Comparison of ENCODE assay signal across 8 cellular contexts in genomic region chr1:101238681-101239094, GRCh38. TPM values are rescaled to one million over a fixed set of nuclear protein-coding genes. Genes with fewer than 3 reads are reported as not detected.
DNase-seq lines count a peak whose midpoint lies in the region; ATAC-seq, FAIRE-seq and TF ChIP-seq lines count a peak whose summit lies in the region.

No MANE protein-coding gene starts in this region.

- H3K36me3 Mint-ChIP-seq in activated CD4-positive, alpha-beta T cell treated with anti-CD3 and anti-CD28 coated beads, Interleukin-2, amount 10 ng/mL, durations not matched to agents 7 days and 5 days (ENCODE audit: low read depth), result peaks cover 82% of the 10 kb centered on the region

- no peaks in the 10 kb centered on the region for H3K9me3 Mint-ChIP-seq in activated CD4-positive, alpha-beta T cell treated with anti-CD3 and anti-CD28 coated beads, Interleukin-2, amount 10 ng/mL, durations not matched to agents 7 days and 5 days

- CTCF ChIA-PET in activated CD4-positive, alpha-beta T cell treated with anti-CD3 and anti-CD28 coated beads, Interleukin-2, amount 10 ng/mL, durations not matched to agents 7 days and 5 days (lab: Charles Lee), result interaction anchor here (0.7 to 6.3 kb wide), 55 partner anchors 9 to 348 kb away, joined by 3 to 52 read pairs (median 4); partner anchors contain the start of gene DPH5
- CTCF ChIA-PET in HepG2 (lab: Yijun Ruan, JAX; ENCODE audit: low intra/inter-chr PET ratio, low total read pairs), result interaction anchor here (2.6 kb wide), 1 partner anchor 317 kb away, joined by 12 read pairs; no protein-coding TSS in a partner anchor

- peaks cover 54% of the 10 kb centered on the region for H3K4me1 Mint-ChIP-seq in activated CD4-positive, alpha-beta T cell treated with anti-CD3 and anti-CD28 coated beads, Interleukin-2, amount 10 ng/mL, durations not matched to agents 7 days and 5 days

- in situ Hi-C loops in HepG2 (cut with HindIII; ENCODE audit: extremely low pct_ligation_motif_present, low pct_unique_long_range_greater_than_20kb), result loop anchor here (5.0 kb wide), 1 partner anchor 311 kb away; no protein-coding TSS in a partner anchor

- H3K36me3 ChIP-seq in ES-I3 (ENCODE audit: insufficient read depth, low read length) (no peaks in the 10 kb centered on the region), colonic mucosa (no peaks in the 10 kb centered on the region), HepG2 (replicated peaks in 1 of 2; ENCODE audit: control insufficient read depth in 1 of 2, insufficient read depth in 2 of 2, low read length in 2 of 2) (no peaks in the 10 kb centered on the region)

- no peak for TF ChIP-seq POLR2A in HepG2 (IDR thresholded peaks at IDR 0.05; ENCODE audit: insufficient read depth in 1 of 2, low read depth in 2 of 2, low read length in 2 of 2)

- H3K27me3 Mint-ChIP-seq in activated CD4-positive, alpha-beta T cell treated with anti-CD3 and anti-CD28 coated beads, Interleukin-2, amount 10 ng/mL, durations not matched to agents 7 days and 5 days, result no peaks in the 10 kb centered on the region

- no TSS peak for BruUV-seq in HepG2 (replicated peaks; lab: Mats Ljungman, UMichigan)

- peak overlapping the region; percentile 46 for H3K4me3 ChIP-seq in colonic mucosa
- no peak overlapping the region for H3K4me3 ChIP-seq in HepG2 (replicated peaks in 1 of 3; ENCODE audit: insufficient read depth in 1 of 3, low read depth in 2 of 3, low read length in 3 of 3)

- ATAC-seq in HG02642 (IDR thresholded peaks at IDR 0.05; ENCODE audit: poor library complexity, unreplicated experiment), result peak; percentile 25
- peak; percentile 88 for ATAC-seq in HepG2
- no peak for ATAC-seq in GM19455 (IDR thresholded peaks at IDR 0.05; ENCODE audit: unreplicated experiment)

- no peaks in the 10 kb centered on the region for H3K79me2 ChIP-seq in HepG2 (ENCODE audit: insufficient read depth, low read length)

- H3K4me3 Mint-ChIP-seq in activated CD4-positive, alpha-beta T cell treated with anti-CD3 and anti-CD28 coated beads, Interleukin-2, amount 10 ng/mL, durations not matched to agents 7 days and 5 days, result peak overlapping the region; percentile 98

- H3K27me3 ChIP-seq in colonic mucosa, result peaks cover 23% of the 10 kb centered on the region
- H3K27me3 ChIP-seq in HepG2 (ENCODE audit: control insufficient read depth in 1 of 2, insufficient read depth in 2 of 2, low read length in 2 of 2), result peaks cover 9 to 38% of the 10 kb centered on the region in 2 experiments

- TF ChIP-seq EP300 in HepG2 (IDR thresholded peaks at IDR 0.05; ENCODE audit: low read depth in 2 of 2, low read length in 2 of 2) (no peak), HepG2 (CRISPR knock-in tag; IDR thresholded peaks at IDR 0.05; ENCODE audit: borderline replicate concordance) (no peak)

- H3K9me3 ChIP-seq in ES-I3 (ENCODE audit: control insufficient read depth, insufficient read depth, low read length) (no peaks in the 10 kb centered on the region; the same call in 1 of the 2 replicates), colonic mucosa (no peaks in the 10 kb centered on the region), HepG2 (ENCODE audit: low read length) (no peaks in the 10 kb centered on the region)

- no peak overlapping the region for H3K4me2 ChIP-seq in HepG2 (ENCODE audit: low read depth, low read length)

- H3K4me1 ChIP-seq in ES-I3 (ENCODE audit: insufficient read depth, low read length), result 0 out of 2 replicates have a peak, but pooled peaks cover 5% of the 10 kb centered on the region
- no peaks in the 10 kb centered on the region for H3K4me1 ChIP-seq in colonic mucosa
- H3K4me1 ChIP-seq in HepG2 (ENCODE audit: insufficient read depth, low read length), result peaks cover 28% of the 10 kb centered on the region

- peak; percentile 50 for DNase-seq in NCI-H2171 treated with DMSO at 0.1 percent for 48 hours (lab: John Stamatoyannopoulos, UW)
- DNase-seq in activated CD4-positive, alpha-beta T cell treated with anti-CD3 and anti-CD28 coated beads, Interleukin-2, amount 10 ng/mL, durations not matched to agents 7 days and 5 days, result peak; percentile 90
- DNase-seq in colonic mucosa, result peak; percentile 84
- DNase-seq in HepG2 (ENCODE audit: low spot score), result peak; percentile 54
- DNase-seq in stimulated activated CD4-positive, alpha-beta T cell treated with anti-CD3 and anti-CD28 coated beads, Interleukin-2, amount 100 ng/mL, for 24 hours, result peak; percentile 93 to 94

- peak overlapping the region; percentile 99 for H3K27ac Mint-ChIP-seq in activated CD4-positive, alpha-beta T cell treated with anti-CD3 and anti-CD28 coated beads, Interleukin-2, amount 10 ng/mL, durations not matched to agents 7 days and 5 days

- POLR2A ChIA-PET in activated CD4-positive, alpha-beta T cell treated with anti-CD3 and anti-CD28 coated beads, Interleukin-2, amount 10 ng/mL, durations not matched to agents 7 days and 5 days (lab: Charles Lee), result interaction anchor here (0.5 to 1.5 kb wide), 9 partner anchors 39 to 708 kb away, joined by 3 to 5 read pairs (median 4); no protein-coding TSS in a partner anchor
- POLR2A ChIA-PET in HepG2 (lab: Yijun Ruan, JAX), result interaction anchor here (0.6 kb wide), 1 partner anchor 251 kb away, joined by 3 read pairs; no protein-coding TSS in a partner anchor

- H4K20me1 ChIP-seq in HepG2 (ENCODE audit: insufficient read depth, low read length), result no peaks in the 10 kb centered on the region

- 13% methylated on average over 17 of the region's 17 CpGs for WGBS in HepG2 (ENCODE audit: low lambda C conversion rate)

- intact Hi-C loops in colonic mucosa (cut with DNase I) (no loop called here), HepG2 (cut with micrococcal nuclease; ENCODE audit: unreplicated experiment) (loop anchor here (1.0 to 10.0 kb wide), 4 partner anchors 50 to 317 kb away; partner anchors contain the start of gene DPH5)

- peak; percentile 60 for FAIRE-seq in HepG2 (lab: Jason Lieb, UNC)

- TF ChIP-seq RAD21 in HepG2 (CRISPR knock-in tag; IDR thresholded peaks at IDR 0.05), result peak; percentile 76

- H3K9ac ChIP-seq in ES-I3 (ENCODE audit: low read depth, low read length) (peak overlapping the region; percentile 39; the same call in 1 of the 2 replicates), colonic mucosa (ENCODE audit: low read depth in 2 of 2, low read length in 2 of 2) (no peak overlapping the region), HepG2 (ENCODE audit: insufficient read depth, low read depth, low read length) (no peak overlapping the region)

- peak; percentile 97 for TF ChIP-seq CTCF in colonic mucosa (IDR thresholded peaks at IDR 0.05)
- peak; percentile 91 for TF ChIP-seq CTCF in HepG2 (CRISPR knock-in tag; IDR thresholded peaks at IDR 0.05)

- H3K27ac ChIP-seq in colonic mucosa (peak overlapping the region; percentile 24), HepG2 (ENCODE audit: extremely low read length, insufficient read depth, low read length) (no peak overlapping the region)

- H2AFZ ChIP-seq in HepG2 (ENCODE audit: low read length), result no peak overlapping the region

TF ChIP-seq in HepG2, 621 proteins besides CTCF, POLR2A, EP300 and RAD21 (continues in another document):
- TF ChIP-seq ZXDC (CRISPR knock-in tag; IDR thresholded peaks at IDR 0.05) (no peak), ZNF44 (CRISPR knock-in tag; IDR thresholded peaks at IDR 0.05) (no peak)

RNA-seq across cellular contexts. Expression of gene S1PR1, which starts 1.9 kb away (rescaled TPM):
- total RNA-seq in activated CD4-positive, alpha-beta T cell treated with anti-CD3 and anti-CD28 coated beads, Interleukin-2, amount 10 ng/mL, durations not matched to agents 7 days and 5 days, result 100 to 1,000 TPM; 177 to 209 TPM
- 10 to 100 TPM in 1 of 2 donors, 1 to 10 TPM in 1; 4.4 to 10.7 TPM for total RNA-seq in colonic mucosa
- not detected in 2 replicates for total RNA-seq in HepG2 (2016; rRNA removed; fragmentation: Illumina TruSeq; extraction: Trizol)
- total RNA-seq in HepG2 (2016; cell fraction: cytosol; rRNA removed; fragmentation: Illumina TruSeq; extraction: Trizol; ENCODE audit: low read depth), result not detected in 2 replicates
- not detected in 2 replicates for total RNA-seq in HepG2 (2016; cell fraction: insoluble cytoplasmic fraction; rRNA removed; fragmentation: Illumina TruSeq; extraction: Trizol)
- total RNA-seq in HepG2 (2016; cell fraction: membrane; rRNA removed; fragmentation: Illumina TruSeq; extraction: Trizol), result not detected in 2 replicates
- not detected in 2 replicates for total RNA-seq in HepG2 (2016; cell fraction: nucleus; rRNA removed; fragmentation: Illumina TruSeq; extraction: Trizol)
- not detected in 2 replicates for polyA plus RNA-seq in HepG2 (2011; rRNA removed)
- polyA plus RNA-seq in HepG2 (2011; cell fraction: cytosol; rRNA removed), result not detected in 2 replicates
- polyA plus RNA-seq in HepG2 (2011; cell fraction: nucleus; rRNA removed), result not detected in 2 replicates
- not detected in 2 replicates for polyA plus RNA-seq in HepG2 (2012)
- polyA plus RNA-seq in HepG2 (2016; cell fraction: cytosol; fragmentation: Illumina TruSeq; extraction: Trizol; ENCODE audit: low read depth), result not detected in 2 replicates
- polyA plus RNA-seq in HepG2 (2016; cell fraction: insoluble cytoplasmic fraction; fragmentation: Illumina TruSeq; extraction: Trizol; ENCODE audit: low read depth), result not detected in 2 replicates
- not detected in 2 replicates for polyA plus RNA-seq in HepG2 (2016; cell fraction: membrane; fragmentation: Illumina TruSeq; extraction: Trizol; ENCODE audit: low read depth)
- not detected in 2 replicates for polyA plus RNA-seq in HepG2 (2016; cell fraction: nucleus; fragmentation: Illumina TruSeq; extraction: Trizol; ENCODE audit: insufficient read depth, low read depth)
- polyA minus RNA-seq in HepG2 (2011; rRNA and poly(A)+ RNA removed; ENCODE audit: low replicate concordance), result 0.33 TPM in 1 of 2 replicates, not detected in the other
- polyA minus RNA-seq in HepG2 (2011; cell fraction: cytosol; rRNA and poly(A)+ RNA removed), result not detected in 2 replicates
- not detected in 2 replicates for polyA minus RNA-seq in HepG2 (2011; cell fraction: nucleus; rRNA and poly(A)+ RNA removed)

Comparison
In these comparisons a context has a peak if more than half of its experiments do, and no peak if none do; other contexts are left out.
1. RNA of gene S1PR1, which starts 1.9 kb away (total RNA-seq): 177 to 209 TPM in activated CD4-positive, alpha-beta T cell treated with anti-CD3 and anti-CD28 coated beads, Interleukin-2, amount 10 ng/mL, durations not matched to agents 7 days and 5 days; 4.4 to 10.7 TPM in colonic mucosa and not detected in HepG2; every median in the first group is over 10 times any median in the second.
2. Peak in every context shown above with its lines, with median percentiles within 50 percentile points of each other: DNase-seq.